Comparison of ENCODE assay signal across 8 cellular contexts in the genomic region with DNA sequence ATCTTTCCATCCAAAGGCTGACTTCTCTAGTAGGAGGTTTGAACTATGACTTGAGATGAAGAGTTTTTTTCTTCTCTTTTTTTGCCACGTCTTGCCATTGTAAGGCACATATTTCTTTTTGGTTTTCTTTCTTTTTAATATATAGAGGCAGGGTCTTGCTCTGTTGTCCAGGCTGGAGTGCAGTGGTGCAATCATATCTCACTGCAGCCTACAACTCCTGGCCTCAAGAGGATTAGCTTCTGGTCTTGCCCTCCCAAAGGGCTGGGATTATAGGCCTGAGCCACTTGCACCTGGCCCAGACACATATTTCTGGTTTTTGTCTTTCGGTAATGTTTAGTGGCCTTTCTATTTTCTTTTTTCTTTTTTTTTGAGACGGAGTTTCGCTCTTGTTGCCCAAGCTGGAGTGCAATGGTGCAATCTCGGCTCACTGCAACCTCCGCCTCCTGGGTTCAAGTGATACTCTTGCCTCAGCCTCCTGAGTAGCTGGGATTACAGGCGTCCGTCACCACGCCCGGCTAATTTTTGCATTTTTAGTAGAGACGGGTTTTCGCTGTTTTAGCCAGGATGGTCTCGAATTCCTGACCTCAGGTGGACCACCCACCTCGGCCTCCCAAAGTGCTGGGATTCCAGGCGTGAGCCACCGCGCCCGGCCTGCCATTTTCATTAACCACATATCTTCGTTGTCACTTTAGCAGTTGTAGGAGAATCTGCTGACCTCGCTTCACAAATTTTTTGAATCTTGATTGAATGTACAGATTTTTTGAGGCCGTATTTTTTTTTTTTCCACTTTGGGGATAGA. TPM values are rescaled to one million over a fixed set of nuclear protein-coding genes. Genes with fewer than 3 reads are reported as not detected.
DNase-seq lines count a peak whose midpoint lies in the region; ATAC-seq and TF ChIP-seq lines count a peak whose summit lies in the region.
"Not testable (repeated sequence)": the region's sequence is repeated elsewhere in the genome, so short reads cannot be mapped to it uniquely, and the experiment has no call there.

No MANE protein-coding gene starts in this region.

- H3K4me1 ChIP-seq in DOHH2 (ENCODE audit: control insufficient read depth, low read length): peaks cover 17% of the 10 kb centered on the region
- H3K4me1 ChIP-seq in OCI-LY3 (ENCODE audit: low read length): peaks cover 38% of the 10 kb centered on the region
- peaks cover 11% of the 10 kb centered on the region for H3K4me1 ChIP-seq in muscle layer of colon (ENCODE audit: insufficient read depth, low read length)
- H3K4me1 ChIP-seq in rectal smooth muscle tissue (ENCODE audit: control insufficient read depth, insufficient read depth, low read length): not testable (repeated sequence)

- not testable (repeated sequence) for BruUV-seq in MCF 10A (replicated peaks; lab: Mats Ljungman, UMichigan)

- not testable (repeated sequence) for H3K9me2 ChIP-seq in DOHH2 (replicated peaks; ENCODE audit: control insufficient read depth, low read length)

- not testable (repeated sequence) for TF ChIP-seq CTCF in DOHH2 (IDR thresholded peaks at IDR 0.05; ENCODE audit: low read depth, low read length, poor library complexity, severe bottlenecking); OCI-LY3 (IDR thresholded peaks at IDR 0.05; ENCODE audit: low read depth, low read length); activated CD8-positive, alpha-beta T cell treated with anti-CD3 and anti-CD28 coated beads for 36 hours (IDR thresholded peaks at IDR 0.05); MCF 10A (IDR thresholded peaks at IDR 0.05; ENCODE audit: unreplicated experiment); type B pancreatic cell (conservative IDR thresholded peaks at IDR 0.05)

- CTCF ChIA-PET in activated CD8-positive, alpha-beta T cell treated with anti-CD3 and anti-CD28 coated beads for 36 hours (lab: Charles Lee): not testable (repeated sequence)
- CTCF ChIA-PET in MCF 10A (lab: Yijun Ruan, JAX): interaction anchor here (1.2 kb wide), 1 partner anchor 35 kb away, joined by 3 read pairs; no protein-coding TSS in a partner anchor

- peak overlapping the region; percentile 85 for H3K9ac ChIP-seq in OCI-LY3 (ENCODE audit: low read length)
- H3K9ac ChIP-seq in muscle layer of colon (ENCODE audit: low read length): peak overlapping the region; percentile 70
- H3K9ac ChIP-seq in rectal smooth muscle tissue (ENCODE audit: low read length): not testable (repeated sequence)

- ATAC-seq in activated CD8-positive, alpha-beta T cell treated with anti-CD3 and anti-CD28 coated beads for 36 hours; Right ventricle myocardium superior (ENCODE audit: poor library complexity): not testable (repeated sequence)

- H3K9me3 ChIP-seq in DOHH2 (ENCODE audit: control insufficient read depth, insufficient read depth, low read length); OCI-LY3 (ENCODE audit: insufficient read depth, low read length); muscle layer of colon (ENCODE audit: low read length): not testable (repeated sequence)

- H4K20me1 ChIP-seq in DOHH2 (ENCODE audit: control insufficient read depth, insufficient read depth, low read depth, low read length); OCI-LY3 (ENCODE audit: insufficient read depth, low read length): not testable (repeated sequence)

- H3K79me2 ChIP-seq in DOHH2 (ENCODE audit: control insufficient read depth, low read length); OCI-LY3 (ENCODE audit: low read length): not testable (repeated sequence)

- H3K36me3 ChIP-seq in DOHH2 (ENCODE audit: control insufficient read depth, low read length); OCI-LY3 (replicated peaks; ENCODE audit: low read depth, low read length); muscle layer of colon (ENCODE audit: insufficient read depth, low read length); rectal smooth muscle tissue (ENCODE audit: control insufficient read depth, insufficient read depth, low read length): not testable (repeated sequence)

- H3K4me2 ChIP-seq in DOHH2 (ENCODE audit: low read length): peak overlapping the region; percentile 94
- H3K4me2 ChIP-seq in OCI-LY3 (ENCODE audit: low read length): peak overlapping the region; percentile 93

- not testable (repeated sequence) for H3K27me3 ChIP-seq in DOHH2 (ENCODE audit: control insufficient read depth, low read length); OCI-LY3 (ENCODE audit: low read depth, low read length); muscle layer of colon (ENCODE audit: control insufficient read depth in 1 of 2, insufficient read depth in 2 of 2, low read length in 2 of 2); rectal smooth muscle tissue (ENCODE audit: control insufficient read depth, insufficient read depth, low read length)

- not testable (repeated sequence) for DNase-seq in activated CD8-positive, alpha-beta T cell treated with anti-CD3 and anti-CD28 coated beads for 36 hours; MCF 10A (ENCODE audit: unreplicated experiment); type B pancreatic cell (ENCODE audit: extremely low spot score, unreplicated experiment)
- DNase-seq in Right ventricle myocardium superior: peak; percentile 47

- intact Hi-C loops in activated CD8-positive, alpha-beta T cell treated with anti-CD3 and anti-CD28 coated beads for 36 hours (cut with micrococcal nuclease); MCF 10A (cut with micrococcal nuclease); Right ventricle myocardium superior (cut with DNase I): not testable (repeated sequence)

- not testable (repeated sequence) for H3F3A ChIP-seq in DOHH2 (ENCODE audit: control insufficient read depth, insufficient read depth)

- POLR2A ChIA-PET in activated CD8-positive, alpha-beta T cell treated with anti-CD3 and anti-CD28 coated beads for 36 hours (lab: Charles Lee): interaction anchor here (1.4 kb wide), 1 partner anchor 18 kb away, joined by 5 read pairs; no protein-coding TSS in a partner anchor
- POLR2A ChIA-PET in MCF 10A (lab: Yijun Ruan, JAX): interaction anchor here (0.5 to 2.4 kb wide), 5 partner anchors 10 to 71 kb away, joined by 3 to 37 read pairs (median 4); a partner anchor contains a TSS

- not testable (repeated sequence) for H3K9me3 Mint-ChIP-seq in activated CD8-positive, alpha-beta T cell treated with anti-CD3 and anti-CD28 coated beads for 36 hours; MCF 10A (ENCODE audit: unreplicated experiment); type B pancreatic cell

- not testable (repeated sequence) for H2AFZ ChIP-seq in OCI-LY3 (ENCODE audit: low read depth, low read length)

- H3K27ac Mint-ChIP-seq in activated CD8-positive, alpha-beta T cell treated with anti-CD3 and anti-CD28 coated beads for 36 hours: peak overlapping the region; percentile 91
- H3K27ac Mint-ChIP-seq in MCF 10A (ENCODE audit: low read depth, unreplicated experiment) (peak overlapping the region; percentile 74), type B pancreatic cell (peak overlapping the region; percentile 96)

- not testable (repeated sequence) for H3K27me3 Mint-ChIP-seq in activated CD8-positive, alpha-beta T cell treated with anti-CD3 and anti-CD28 coated beads for 36 hours; MCF 10A (ENCODE audit: insufficient read depth, unreplicated experiment); type B pancreatic cell

- H3K4me3 Mint-ChIP-seq in activated CD8-positive, alpha-beta T cell treated with anti-CD3 and anti-CD28 coated beads for 36 hours: peak overlapping the region; percentile 73
- not testable (repeated sequence) for H3K4me3 Mint-ChIP-seq in MCF 10A (ENCODE audit: unreplicated experiment)
- peak overlapping the region; percentile 85 for H3K4me3 Mint-ChIP-seq in type B pancreatic cell

- H3K4me1 Mint-ChIP-seq in activated CD8-positive, alpha-beta T cell treated with anti-CD3 and anti-CD28 coated beads for 36 hours (ENCODE audit: low read depth): peaks cover 16% of the 10 kb centered on the region
- H3K4me1 Mint-ChIP-seq in MCF 10A (ENCODE audit: insufficient read depth, unreplicated experiment); type B pancreatic cell (ENCODE audit: unreplicated experiment): not testable (repeated sequence)

- not testable (repeated sequence) for H3K36me3 Mint-ChIP-seq in activated CD8-positive, alpha-beta T cell treated with anti-CD3 and anti-CD28 coated beads for 36 hours (ENCODE audit: low read depth); MCF 10A (ENCODE audit: insufficient read depth, unreplicated experiment); type B pancreatic cell

- 0 out of 2 replicates have a peak overlapping the region, but pooled peaks have one; percentile 64 for H3K27ac ChIP-seq in DOHH2 (ENCODE audit: low read depth, low read length)
- H3K27ac ChIP-seq in OCI-LY3 (ENCODE audit: low read length): peak overlapping the region; percentile 87
- H3K27ac ChIP-seq in muscle layer of colon (ENCODE audit: low read depth, low read length): peak overlapping the region; percentile 90
- peak overlapping the region; percentile 84 for H3K27ac ChIP-seq in rectal smooth muscle tissue (ENCODE audit: low read depth, low read length)

- peak overlapping the region; percentile 79 for H3K4me3 ChIP-seq in DOHH2 (ENCODE audit: low read length)
- peak overlapping the region; percentile 76 for H3K4me3 ChIP-seq in OCI-LY3 (ENCODE audit: low read length)
- H3K4me3 ChIP-seq in muscle layer of colon (ENCODE audit: low read depth in 1 of 2, low read length in 2 of 2): peak overlapping the region in 1 of 2 donors; percentile 51
- H3K4me3 ChIP-seq in rectal smooth muscle tissue (ENCODE audit: low read length): not testable (repeated sequence)

RNA-seq across cellular contexts. Expression of a gene that starts 14.6 kb away (rescaled TPM):
- total RNA-seq in activated CD8-positive, alpha-beta T cell treated with anti-CD3 and anti-CD28 coated beads for 36 hours: 1 to 10 TPM; 4.6 to 5.3 TPM
- total RNA-seq in MCF 10A (2022): 7.5 and 9.1 TPM in 2 replicates
- 8.2 TPM for total RNA-seq in Right ventricle myocardium superior
- 10.1 and 20.0 TPM in 2 replicates for total RNA-seq in type B pancreatic cell (ENCODE audit: low replicate concordance)

RNA-seq across cellular contexts. Expression of a gene that starts 16.9 kb away (rescaled TPM):
- 1 to 10 TPM; 2.2 to 2.6 TPM for total RNA-seq in activated CD8-positive, alpha-beta T cell treated with anti-CD3 and anti-CD28 coated beads for 36 hours
- total RNA-seq in MCF 10A (2022) (9.2 and 10.8 TPM in 2 replicates), Right ventricle myocardium superior (3.2 TPM), type B pancreatic cell (ENCODE audit: low replicate concordance) (6.5 and 13.9 TPM in 2 replicates)

RNA-seq across cellular contexts. Expression of a gene that starts 22.6 kb away (rescaled TPM):
- total RNA-seq in activated CD8-positive, alpha-beta T cell treated with anti-CD3 and anti-CD28 coated beads for 36 hours: 1,000 to 10,000 TPM; 1,714 to 1,776 TPM
- total RNA-seq in MCF 10A (2022) (498 and 549 TPM in 2 replicates), Right ventricle myocardium superior (804 TPM), type B pancreatic cell (ENCODE audit: low replicate concordance) (565 and 954 TPM in 2 replicates)

RNA-seq across cellular contexts. Expression of a gene that starts 24.4 kb away (rescaled TPM):
- total RNA-seq in activated CD8-positive, alpha-beta T cell treated with anti-CD3 and anti-CD28 coated beads for 36 hours: 100 to 1,000 TPM; 315 to 330 TPM
- total RNA-seq in MCF 10A (2022) (0.30 and 2.1 TPM in 2 replicates), Right ventricle myocardium superior (7.4 TPM), type B pancreatic cell (ENCODE audit: low replicate concordance) (32.2 and 33.1 TPM in 2 replicates)

RNA-seq across cellular contexts. Expression of a gene that starts 37.8 kb away (rescaled TPM):
- 10 to 100 TPM; 26.4 to 28.5 TPM for total RNA-seq in activated CD8-positive, alpha-beta T cell treated with anti-CD3 and anti-CD28 coated beads for 36 hours
- total RNA-seq in MCF 10A (2022) (83.7 and 84.7 TPM in 2 replicates), Right ventricle myocardium superior (69.7 TPM), type B pancreatic cell (ENCODE audit: low replicate concordance) (131 and 139 TPM in 2 replicates)
